Comparison of ENCODE assay signal across 1 cellular context in the genomic region with DNA sequence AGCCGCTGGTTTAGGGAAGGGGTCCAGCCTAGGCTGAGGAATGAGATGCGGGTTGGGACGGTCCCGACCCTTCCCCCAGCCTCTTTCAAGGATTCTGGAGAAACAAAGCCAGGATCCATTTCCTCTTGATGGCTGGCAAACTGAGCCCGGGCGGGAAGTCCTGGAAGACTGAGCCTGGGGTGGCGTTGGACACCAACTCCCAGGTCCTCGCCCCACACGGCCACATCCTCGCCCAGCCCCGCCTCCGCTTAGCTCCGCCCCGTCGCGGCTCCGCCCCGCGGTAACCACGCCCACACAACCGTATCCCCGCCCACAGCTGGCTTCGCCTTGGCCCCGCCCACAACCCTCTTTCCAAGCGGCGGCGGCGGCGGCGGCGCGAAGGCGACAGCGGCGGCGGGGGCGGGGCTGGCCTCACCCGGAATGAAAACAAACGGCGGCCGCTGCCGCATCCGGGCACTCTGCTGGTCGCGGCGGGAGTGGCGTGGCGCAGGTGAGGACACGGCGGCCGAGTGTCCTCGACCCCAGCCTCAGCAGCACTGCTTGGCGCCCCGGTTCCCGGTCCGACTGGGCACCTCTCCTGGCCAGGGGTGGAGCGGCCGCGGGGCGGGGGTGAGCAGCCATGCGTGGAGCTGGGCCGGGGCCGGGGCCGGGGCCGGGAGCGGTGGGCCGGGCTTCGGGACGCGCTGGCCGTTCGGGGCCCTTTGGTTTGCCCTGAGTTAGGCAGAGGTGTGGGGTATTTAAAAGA.
TF ChIP-seq lines count a peak whose summit lies in the region.

A gene with protein sequence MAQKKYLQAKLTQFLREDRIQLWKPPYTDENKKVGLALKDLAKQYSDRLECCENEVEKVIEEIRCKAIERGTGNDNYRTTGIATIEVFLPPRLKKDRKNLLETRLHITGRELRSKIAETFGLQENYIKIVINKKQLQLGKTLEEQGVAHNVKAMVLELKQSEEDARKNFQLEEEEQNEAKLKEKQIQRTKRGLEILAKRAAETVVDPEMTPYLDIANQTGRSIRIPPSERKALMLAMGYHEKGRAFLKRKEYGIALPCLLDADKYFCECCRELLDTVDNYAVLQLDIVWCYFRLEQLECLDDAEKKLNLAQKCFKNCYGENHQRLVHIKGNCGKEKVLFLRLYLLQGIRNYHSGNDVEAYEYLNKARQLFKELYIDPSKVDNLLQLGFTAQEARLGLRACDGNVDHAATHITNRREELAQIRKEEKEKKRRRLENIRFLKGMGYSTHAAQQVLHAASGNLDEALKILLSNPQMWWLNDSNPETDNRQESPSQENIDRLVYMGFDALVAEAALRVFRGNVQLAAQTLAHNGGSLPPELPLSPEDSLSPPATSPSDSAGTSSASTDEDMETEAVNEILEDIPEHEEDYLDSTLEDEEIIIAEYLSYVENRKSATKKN (plus strand): TSS at position 456 of the 745 bp plus-strand sequence. CDS start 3,538 bp downstream, outside the sequence.

TF ChIP-seq in HEK293, 187 proteins besides CTCF, POLR2A, EP300 and RAD21 (continued from another document and continues in another):
- TF ChIP-seq, protein P1, sequence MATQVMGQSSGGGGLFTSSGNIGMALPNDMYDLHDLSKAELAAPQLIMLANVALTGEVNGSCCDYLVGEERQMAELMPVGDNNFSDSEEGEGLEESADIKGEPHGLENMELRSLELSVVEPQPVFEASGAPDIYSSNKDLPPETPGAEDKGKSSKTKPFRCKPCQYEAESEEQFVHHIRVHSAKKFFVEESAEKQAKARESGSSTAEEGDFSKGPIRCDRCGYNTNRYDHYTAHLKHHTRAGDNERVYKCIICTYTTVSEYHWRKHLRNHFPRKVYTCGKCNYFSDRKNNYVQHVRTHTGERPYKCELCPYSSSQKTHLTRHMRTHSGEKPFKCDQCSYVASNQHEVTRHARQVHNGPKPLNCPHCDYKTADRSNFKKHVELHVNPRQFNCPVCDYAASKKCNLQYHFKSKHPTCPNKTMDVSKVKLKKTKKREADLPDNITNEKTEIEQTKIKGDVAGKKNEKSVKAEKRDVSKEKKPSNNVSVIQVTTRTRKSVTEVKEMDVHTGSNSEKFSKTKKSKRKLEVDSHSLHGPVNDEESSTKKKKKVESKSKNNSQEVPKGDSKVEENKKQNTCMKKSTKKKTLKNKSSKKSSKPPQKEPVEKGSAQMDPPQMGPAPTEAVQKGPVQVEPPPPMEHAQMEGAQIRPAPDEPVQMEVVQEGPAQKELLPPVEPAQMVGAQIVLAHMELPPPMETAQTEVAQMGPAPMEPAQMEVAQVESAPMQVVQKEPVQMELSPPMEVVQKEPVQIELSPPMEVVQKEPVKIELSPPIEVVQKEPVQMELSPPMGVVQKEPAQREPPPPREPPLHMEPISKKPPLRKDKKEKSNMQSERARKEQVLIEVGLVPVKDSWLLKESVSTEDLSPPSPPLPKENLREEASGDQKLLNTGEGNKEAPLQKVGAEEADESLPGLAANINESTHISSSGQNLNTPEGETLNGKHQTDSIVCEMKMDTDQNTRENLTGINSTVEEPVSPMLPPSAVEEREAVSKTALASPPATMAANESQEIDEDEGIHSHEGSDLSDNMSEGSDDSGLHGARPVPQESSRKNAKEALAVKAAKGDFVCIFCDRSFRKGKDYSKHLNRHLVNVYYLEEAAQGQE (tag by site-specific recombination; IDR thresholded peaks at IDR 0.05): no peak
- TF ChIP-seq ZNF660 (tag by site-specific recombination; IDR thresholded peaks at IDR 0.05): peak; percentile 84
- 0 out of 2 replicates have a peak, but pooled peaks have one; percentile 40 for TF ChIP-seq YY1 (tag by site-specific recombination; IDR thresholded peaks at IDR 0.05)
- TF ChIP-seq, protein P2, sequence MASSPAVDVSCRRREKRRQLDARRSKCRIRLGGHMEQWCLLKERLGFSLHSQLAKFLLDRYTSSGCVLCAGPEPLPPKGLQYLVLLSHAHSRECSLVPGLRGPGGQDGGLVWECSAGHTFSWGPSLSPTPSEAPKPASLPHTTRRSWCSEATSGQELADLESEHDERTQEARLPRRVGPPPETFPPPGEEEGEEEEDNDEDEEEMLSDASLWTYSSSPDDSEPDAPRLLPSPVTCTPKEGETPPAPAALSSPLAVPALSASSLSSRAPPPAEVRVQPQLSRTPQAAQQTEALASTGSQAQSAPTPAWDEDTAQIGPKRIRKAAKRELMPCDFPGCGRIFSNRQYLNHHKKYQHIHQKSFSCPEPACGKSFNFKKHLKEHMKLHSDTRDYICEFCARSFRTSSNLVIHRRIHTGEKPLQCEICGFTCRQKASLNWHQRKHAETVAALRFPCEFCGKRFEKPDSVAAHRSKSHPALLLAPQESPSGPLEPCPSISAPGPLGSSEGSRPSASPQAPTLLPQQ (tag by site-specific recombination; IDR thresholded peaks at IDR 0.05): peak; percentile 29; the same call in 1 of the 2 replicates
- TF ChIP-seq, protein P3, sequence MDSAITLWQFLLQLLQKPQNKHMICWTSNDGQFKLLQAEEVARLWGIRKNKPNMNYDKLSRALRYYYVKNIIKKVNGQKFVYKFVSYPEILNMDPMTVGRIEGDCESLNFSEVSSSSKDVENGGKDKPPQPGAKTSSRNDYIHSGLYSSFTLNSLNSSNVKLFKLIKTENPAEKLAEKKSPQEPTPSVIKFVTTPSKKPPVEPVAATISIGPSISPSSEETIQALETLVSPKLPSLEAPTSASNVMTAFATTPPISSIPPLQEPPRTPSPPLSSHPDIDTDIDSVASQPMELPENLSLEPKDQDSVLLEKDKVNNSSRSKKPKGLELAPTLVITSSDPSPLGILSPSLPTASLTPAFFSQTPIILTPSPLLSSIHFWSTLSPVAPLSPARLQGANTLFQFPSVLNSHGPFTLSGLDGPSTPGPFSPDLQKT (IDR thresholded peaks at IDR 0.05; ENCODE audit: borderline replicate concordance, low read depth, low read length): no peak
- peak; percentile 84; the same call in 1 of the 2 replicates for TF ChIP-seq KLF8 (tag by site-specific recombination; IDR thresholded peaks at IDR 0.05)
- TF ChIP-seq KLF9 (tag by site-specific recombination; IDR thresholded peaks at IDR 0.05; ENCODE audit: low read depth): peak; percentile 92
- TF ChIP-seq ZNF596 (tag by site-specific recombination; IDR thresholded peaks at IDR 0.05): no peak
- no peak for TF ChIP-seq ZNF473 (tag by site-specific recombination; IDR thresholded peaks at IDR 0.05)
- no peak for TF ChIP-seq ZNF302 (tag by site-specific recombination; IDR thresholded peaks at IDR 0.05; ENCODE audit: low read depth)
- TF ChIP-seq, protein P4, sequence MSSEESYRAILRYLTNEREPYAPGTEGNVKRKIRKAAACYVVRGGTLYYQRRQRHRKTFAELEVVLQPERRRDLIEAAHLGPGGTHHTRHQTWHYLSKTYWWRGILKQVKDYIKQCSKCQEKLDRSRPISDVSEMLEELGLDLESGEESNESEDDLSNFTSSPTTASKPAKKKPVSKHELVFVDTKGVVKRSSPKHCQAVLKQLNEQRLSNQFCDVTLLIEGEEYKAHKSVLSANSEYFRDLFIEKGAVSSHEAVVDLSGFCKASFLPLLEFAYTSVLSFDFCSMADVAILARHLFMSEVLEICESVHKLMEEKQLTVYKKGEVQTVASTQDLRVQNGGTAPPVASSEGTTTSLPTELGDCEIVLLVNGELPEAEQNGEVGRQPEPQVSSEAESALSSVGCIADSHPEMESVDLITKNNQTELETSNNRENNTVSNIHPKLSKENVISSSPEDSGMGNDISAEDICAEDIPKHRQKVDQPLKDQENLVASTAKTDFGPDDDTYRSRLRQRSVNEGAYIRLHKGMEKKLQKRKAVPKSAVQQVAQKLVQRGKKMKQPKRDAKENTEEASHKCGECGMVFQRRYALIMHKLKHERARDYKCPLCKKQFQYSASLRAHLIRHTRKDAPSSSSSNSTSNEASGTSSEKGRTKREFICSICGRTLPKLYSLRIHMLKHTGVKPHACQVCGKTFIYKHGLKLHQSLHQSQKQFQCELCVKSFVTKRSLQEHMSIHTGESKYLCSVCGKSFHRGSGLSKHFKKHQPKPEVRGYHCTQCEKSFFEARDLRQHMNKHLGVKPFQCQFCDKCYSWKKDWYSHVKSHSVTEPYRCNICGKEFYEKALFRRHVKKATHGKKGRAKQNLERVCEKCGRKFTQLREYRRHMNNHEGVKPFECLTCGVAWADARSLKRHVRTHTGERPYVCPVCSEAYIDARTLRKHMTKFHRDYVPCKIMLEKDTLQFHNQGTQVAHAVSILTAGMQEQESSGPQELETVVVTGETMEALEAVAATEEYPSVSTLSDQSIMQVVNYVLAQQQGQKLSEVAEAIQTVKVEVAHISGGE (tag by site-specific recombination; conservative IDR thresholded peaks at IDR 0.05; ENCODE audit: low read depth): peak; percentile 76
- peak; percentile 80 for TF ChIP-seq SP2 (tag by site-specific recombination; IDR thresholded peaks at IDR 0.05)
- TF ChIP-seq KLF16 (tag by site-specific recombination; IDR thresholded peaks at IDR 0.05): peak; percentile 66
- peak; percentile 84 for TF ChIP-seq KLF10 (tag by site-specific recombination; IDR thresholded peaks at IDR 0.05)
- TF ChIP-seq, protein P5, sequence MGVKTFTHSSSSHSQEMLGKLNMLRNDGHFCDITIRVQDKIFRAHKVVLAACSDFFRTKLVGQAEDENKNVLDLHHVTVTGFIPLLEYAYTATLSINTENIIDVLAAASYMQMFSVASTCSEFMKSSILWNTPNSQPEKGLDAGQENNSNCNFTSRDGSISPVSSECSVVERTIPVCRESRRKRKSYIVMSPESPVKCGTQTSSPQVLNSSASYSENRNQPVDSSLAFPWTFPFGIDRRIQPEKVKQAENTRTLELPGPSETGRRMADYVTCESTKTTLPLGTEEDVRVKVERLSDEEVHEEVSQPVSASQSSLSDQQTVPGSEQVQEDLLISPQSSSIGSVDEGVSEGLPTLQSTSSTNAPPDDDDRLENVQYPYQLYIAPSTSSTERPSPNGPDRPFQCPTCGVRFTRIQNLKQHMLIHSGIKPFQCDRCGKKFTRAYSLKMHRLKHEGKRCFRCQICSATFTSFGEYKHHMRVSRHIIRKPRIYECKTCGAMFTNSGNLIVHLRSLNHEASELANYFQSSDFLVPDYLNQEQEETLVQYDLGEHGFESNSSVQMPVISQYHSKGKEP (tag by site-specific recombination; IDR thresholded peaks at IDR 0.05): peak; percentile 59; the same call in 1 of the 2 replicates
- TF ChIP-seq, protein P6, sequence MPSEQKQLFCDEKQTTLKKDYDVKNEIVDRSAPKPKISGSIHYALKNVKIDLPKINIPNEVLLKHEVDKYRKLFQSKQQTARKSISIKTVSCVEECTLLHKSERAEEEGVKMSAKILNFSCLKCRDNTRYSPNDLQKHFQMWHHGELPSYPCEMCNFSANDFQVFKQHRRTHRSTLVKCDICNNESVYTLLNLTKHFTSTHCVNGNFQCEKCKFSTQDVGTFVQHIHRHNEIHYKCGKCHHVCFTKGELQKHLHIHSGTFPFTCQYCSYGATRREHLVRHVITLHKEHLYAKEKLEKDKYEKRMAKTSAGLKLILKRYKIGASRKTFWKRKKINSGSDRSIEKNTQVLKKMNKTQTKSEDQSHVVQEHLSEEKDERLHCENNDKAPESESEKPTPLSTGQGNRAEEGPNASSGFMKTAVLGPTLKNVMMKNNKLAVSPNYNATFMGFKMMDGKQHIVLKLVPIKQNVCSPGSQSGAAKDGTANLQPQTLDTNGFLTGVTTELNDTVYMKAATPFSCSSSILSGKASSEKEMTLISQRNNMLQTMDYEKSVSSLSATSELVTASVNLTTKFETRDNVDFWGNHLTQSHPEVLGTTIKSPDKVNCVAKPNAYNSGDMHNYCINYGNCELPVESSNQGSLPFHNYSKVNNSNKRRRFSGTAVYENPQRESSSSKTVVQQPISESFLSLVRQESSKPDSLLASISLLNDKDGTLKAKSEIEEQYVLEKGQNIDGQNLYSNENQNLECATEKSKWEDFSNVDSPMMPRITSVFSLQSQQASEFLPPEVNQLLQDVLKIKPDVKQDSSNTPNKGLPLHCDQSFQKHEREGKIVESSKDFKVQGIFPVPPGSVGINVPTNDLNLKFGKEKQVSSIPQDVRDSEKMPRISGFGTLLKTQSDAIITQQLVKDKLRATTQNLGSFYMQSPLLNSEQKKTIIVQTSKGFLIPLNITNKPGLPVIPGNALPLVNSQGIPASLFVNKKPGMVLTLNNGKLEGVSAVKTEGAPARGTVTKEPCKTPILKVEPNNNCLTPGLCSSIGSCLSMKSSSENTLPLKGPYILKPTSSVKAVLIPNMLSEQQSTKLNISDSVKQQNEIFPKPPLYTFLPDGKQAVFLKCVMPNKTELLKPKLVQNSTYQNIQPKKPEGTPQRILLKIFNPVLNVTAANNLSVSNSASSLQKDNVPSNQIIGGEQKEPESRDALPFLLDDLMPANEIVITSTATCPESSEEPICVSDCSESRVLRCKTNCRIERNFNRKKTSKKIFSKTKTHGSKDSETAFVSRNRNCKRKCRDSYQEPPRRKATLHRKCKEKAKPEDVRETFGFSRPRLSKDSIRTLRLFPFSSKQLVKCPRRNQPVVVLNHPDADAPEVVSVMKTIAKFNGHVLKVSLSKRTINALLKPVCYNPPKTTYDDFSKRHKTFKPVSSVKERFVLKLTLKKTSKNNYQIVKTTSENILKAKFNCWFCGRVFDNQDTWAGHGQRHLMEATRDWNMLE (tag by site-specific recombination; conservative IDR thresholded peaks at IDR 0.05; ENCODE audit: low read depth): peak; percentile 70
- TF ChIP-seq, protein P7, sequence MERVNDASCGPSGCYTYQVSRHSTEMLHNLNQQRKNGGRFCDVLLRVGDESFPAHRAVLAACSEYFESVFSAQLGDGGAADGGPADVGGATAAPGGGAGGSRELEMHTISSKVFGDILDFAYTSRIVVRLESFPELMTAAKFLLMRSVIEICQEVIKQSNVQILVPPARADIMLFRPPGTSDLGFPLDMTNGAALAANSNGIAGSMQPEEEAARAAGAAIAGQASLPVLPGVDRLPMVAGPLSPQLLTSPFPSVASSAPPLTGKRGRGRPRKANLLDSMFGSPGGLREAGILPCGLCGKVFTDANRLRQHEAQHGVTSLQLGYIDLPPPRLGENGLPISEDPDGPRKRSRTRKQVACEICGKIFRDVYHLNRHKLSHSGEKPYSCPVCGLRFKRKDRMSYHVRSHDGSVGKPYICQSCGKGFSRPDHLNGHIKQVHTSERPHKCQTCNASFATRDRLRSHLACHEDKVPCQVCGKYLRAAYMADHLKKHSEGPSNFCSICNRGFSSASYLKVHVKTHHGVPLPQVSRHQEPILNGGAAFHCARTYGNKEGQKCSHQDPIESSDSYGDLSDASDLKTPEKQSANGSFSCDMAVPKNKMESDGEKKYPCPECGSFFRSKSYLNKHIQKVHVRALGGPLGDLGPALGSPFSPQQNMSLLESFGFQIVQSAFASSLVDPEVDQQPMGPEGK (tag by site-specific recombination; IDR thresholded peaks at IDR 0.05): 0 out of 2 replicates have a peak, but pooled peaks have one; percentile 25
- TF ChIP-seq ZNF341 (tag by site-specific recombination; IDR thresholded peaks at IDR 0.05; ENCODE audit: low read depth): peak; percentile 78
- TF ChIP-seq, protein P8, sequence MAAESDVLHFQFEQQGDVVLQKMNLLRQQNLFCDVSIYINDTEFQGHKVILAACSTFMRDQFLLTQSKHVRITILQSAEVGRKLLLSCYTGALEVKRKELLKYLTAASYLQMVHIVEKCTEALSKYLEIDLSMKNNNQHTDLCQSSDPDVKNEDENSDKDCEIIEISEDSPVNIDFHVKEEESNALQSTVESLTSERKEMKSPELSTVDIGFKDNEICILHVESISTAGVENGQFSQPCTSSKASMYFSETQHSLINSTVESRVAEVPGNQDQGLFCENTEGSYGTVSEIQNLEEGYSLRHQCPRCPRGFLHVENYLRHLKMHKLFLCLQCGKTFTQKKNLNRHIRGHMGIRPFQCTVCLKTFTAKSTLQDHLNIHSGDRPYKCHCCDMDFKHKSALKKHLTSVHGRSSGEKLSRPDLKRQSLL (tag by site-specific recombination; IDR thresholded peaks at IDR 0.05): 0 out of 2 replicates have a peak, but pooled peaks have one; percentile 43
- peak; percentile 91 for TF ChIP-seq ZFHX2 (tag by site-specific recombination; conservative IDR thresholded peaks at IDR 0.05)
- peak; percentile 45; the same call in 1 of the 2 replicates for TF ChIP-seq ZNF561 (tag by site-specific recombination; IDR thresholded peaks at IDR 0.05; ENCODE audit: borderline replicate concordance)
- no peak for TF ChIP-seq ZNF791 (tag by site-specific recombination; IDR thresholded peaks at IDR 0.05)
- no peak for TF ChIP-seq OVOL3 (tag by site-specific recombination; IDR thresholded peaks at IDR 0.05)
- TF ChIP-seq ZNF274 (IDR thresholded peaks at IDR 0.05; ENCODE audit: low read length): no peak
- no peak for TF ChIP-seq ZNF274 (tag by site-specific recombination; IDR thresholded peaks at IDR 0.05; ENCODE audit: borderline replicate concordance)
